Comparison of ENCODE assay signal across 1 cellular context in genomic region chr7:99438573-99439480, GRCh38.
TF ChIP-seq lines count a peak whose summit lies in the region.

CPSF4 (plus strand) TSS chr7:99438943; CDS start chr7:99439083, 140 bp downstream.
A gene with protein sequence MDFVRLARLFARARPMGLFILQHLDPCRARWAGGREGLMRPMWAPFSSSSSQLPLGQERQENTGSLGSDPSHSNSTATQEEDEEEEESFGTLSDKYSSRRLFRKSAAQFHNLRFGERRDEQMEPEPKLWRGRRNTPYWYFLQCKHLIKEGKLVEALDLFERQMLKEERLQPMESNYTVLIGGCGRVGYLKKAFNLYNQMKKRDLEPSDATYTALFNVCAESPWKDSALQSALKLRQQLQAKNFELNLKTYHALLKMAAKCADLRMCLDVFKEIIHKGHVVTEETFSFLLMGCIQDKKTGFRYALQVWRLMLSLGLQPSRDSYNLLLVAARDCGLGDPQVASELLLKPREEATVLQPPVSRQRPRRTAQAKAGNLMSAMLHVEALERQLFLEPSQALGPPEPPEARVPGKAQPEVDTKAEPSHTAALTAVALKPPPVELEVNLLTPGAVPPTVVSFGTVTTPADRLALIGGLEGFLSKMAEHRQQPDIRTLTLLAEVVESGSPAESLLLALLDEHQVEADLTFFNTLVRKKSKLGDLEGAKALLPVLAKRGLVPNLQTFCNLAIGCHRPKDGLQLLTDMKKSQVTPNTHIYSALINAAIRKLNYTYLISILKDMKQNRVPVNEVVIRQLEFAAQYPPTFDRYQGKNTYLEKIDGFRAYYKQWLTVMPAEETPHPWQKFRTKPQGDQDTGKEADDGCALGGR (minus strand): TSS chr7:99438798. CDS start chr7:99435242, 3,556 bp downstream.

TF ChIP-seq in K562, 482 proteins besides CTCF, POLR2A, EP300 and RAD21 (continued from another document and continues in another):
- TF ChIP-seq, protein P1, sequence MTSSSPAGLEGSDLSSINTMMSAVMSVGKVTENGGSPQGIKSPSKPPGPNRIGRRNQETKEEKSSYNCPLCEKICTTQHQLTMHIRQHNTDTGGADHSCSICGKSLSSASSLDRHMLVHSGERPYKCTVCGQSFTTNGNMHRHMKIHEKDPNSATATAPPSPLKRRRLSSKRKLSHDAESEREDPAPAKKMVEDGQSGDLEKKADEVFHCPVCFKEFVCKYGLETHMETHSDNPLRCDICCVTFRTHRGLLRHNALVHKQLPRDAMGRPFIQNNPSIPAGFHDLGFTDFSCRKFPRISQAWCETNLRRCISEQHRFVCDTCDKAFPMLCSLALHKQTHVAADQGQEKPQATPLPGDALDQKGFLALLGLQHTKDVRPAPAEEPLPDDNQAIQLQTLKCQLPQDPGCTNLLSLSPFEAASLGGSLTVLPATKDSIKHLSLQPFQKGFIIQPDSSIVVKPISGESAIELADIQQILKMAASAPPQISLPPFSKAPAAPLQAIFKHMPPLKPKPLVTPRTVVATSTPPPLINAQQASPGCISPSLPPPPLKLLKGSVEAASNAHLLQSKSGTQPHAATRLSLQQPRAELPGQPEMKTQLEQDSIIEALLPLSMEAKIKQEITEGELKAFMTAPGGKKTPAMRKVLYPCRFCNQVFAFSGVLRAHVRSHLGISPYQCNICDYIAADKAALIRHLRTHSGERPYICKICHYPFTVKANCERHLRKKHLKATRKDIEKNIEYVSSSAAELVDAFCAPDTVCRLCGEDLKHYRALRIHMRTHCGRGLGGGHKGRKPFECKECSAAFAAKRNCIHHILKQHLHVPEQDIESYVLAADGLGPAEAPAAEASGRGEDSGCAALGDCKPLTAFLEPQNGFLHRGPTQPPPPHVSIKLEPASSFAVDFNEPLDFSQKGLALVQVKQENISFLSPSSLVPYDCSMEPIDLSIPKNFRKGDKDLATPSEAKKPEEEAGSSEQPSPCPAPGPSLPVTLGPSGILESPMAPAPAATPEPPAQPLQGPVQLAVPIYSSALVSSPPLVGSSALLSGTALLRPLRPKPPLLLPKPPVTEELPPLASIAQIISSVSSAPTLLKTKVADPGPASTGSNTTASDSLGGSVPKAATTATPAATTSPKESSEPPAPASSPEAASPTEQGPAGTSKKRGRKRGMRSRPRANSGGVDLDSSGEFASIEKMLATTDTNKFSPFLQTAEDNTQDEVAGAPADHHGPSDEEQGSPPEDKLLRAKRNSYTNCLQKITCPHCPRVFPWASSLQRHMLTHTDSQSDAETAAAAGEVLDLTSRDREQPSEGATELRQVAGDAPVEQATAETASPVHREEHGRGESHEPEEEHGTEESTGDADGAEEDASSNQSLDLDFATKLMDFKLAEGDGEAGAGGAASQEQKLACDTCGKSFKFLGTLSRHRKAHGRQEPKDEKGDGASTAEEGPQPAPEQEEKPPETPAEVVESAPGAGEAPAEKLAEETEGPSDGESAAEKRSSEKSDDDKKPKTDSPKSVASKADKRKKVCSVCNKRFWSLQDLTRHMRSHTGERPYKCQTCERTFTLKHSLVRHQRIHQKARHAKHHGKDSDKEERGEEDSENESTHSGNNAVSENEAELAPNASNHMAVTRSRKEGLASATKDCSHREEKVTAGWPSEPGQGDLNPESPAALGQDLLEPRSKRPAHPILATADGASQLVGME (CRISPR knock-in tag; IDR thresholded peaks at IDR 0.05), result peak; percentile 80; the same call in 1 of the 2 replicates
- TF ChIP-seq C11orf30 (IDR thresholded peaks at IDR 0.05; ENCODE audit: low read depth) (peak; percentile 83), NCOA1 (IDR thresholded peaks at IDR 0.05; ENCODE audit: low read depth) (no peak), L3MBTL2 (IDR thresholded peaks at IDR 0.05) (peak; percentile 98), HDAC1 (IDR thresholded peaks at IDR 0.05) (peak in 1 of 2 experiments; percentile 78; a peak in 2 of 4 replicates), SIN3A (IDR thresholded peaks at IDR 0.05; ENCODE audit: borderline replicate concordance in 2 of 2, control insufficient read depth in 1 of 2, low read depth in 2 of 2, low read length in 2 of 2) (peak; percentile 85 to 93; a peak in 2 of 4 replicates), CBX2 (IDR thresholded peaks at IDR 0.05; ENCODE audit: insufficient read depth, low read length, poor library complexity, severe bottlenecking) (no peak), CCNT2 (IDR thresholded peaks at IDR 0.05; ENCODE audit: borderline replicate concordance, extremely low read depth, insufficient read length, low read depth, low read length) (peak; percentile 94), NCOR1 (IDR thresholded peaks at IDR 0.05) (0 out of 2 replicates have a peak, but pooled peaks have one; percentile 29), ZNF165 (CRISPR knock-in tag; IDR thresholded peaks at IDR 0.05; ENCODE audit: borderline replicate concordance) (no peak), FUS (optimal IDR thresholded peaks at IDR 0.05; ENCODE audit: low read depth, low read length) (peak; percentile 41), HNRNPLL (IDR thresholded peaks at IDR 0.05; ENCODE audit: low read depth, low read length, poor library complexity, severe bottlenecking) (peak; percentile 75), ZNF354B (CRISPR knock-in tag; IDR thresholded peaks at IDR 0.05) (no peak), ZSCAN29 (IDR thresholded peaks at IDR 0.05) (0 out of 2 replicates have a peak, but pooled peaks have one; percentile 14), SIN3B (IDR thresholded peaks at IDR 0.05; ENCODE audit: low read depth) (peak; percentile 78; the same call in 1 of the 2 replicates), HDAC2 (IDR thresholded peaks at IDR 0.05) (peak; percentile 47; the same call in 1 of the 2 replicates), ZNF384 (IDR thresholded peaks at IDR 0.05; ENCODE audit: low read depth, low read length) (0 out of 2 replicates have a peak, but pooled peaks have one; percentile 28), MAFK (IDR thresholded peaks at IDR 0.05; ENCODE audit: low read length) (no peak), BDP1 (IDR thresholded peaks at IDR 0.05; ENCODE audit: insufficient read depth, insufficient read length) (no peak), REST (CRISPR knock-in tag; IDR thresholded peaks at IDR 0.05; ENCODE audit: low read depth) (peak; percentile 65; the same call in 1 of the 2 replicates), ZNF347 (CRISPR knock-in tag; IDR thresholded peaks at IDR 0.05; ENCODE audit: low read depth) (no peak), ZZZ3 (IDR thresholded peaks at IDR 0.05) (no peak), SNRNP70 (optimal IDR thresholded peaks at IDR 0.05; ENCODE audit: low read depth, low read length) (no peak), ESRRA (IDR thresholded peaks at IDR 0.05; ENCODE audit: borderline replicate concordance, low read depth) (peak; percentile 51; the same call in 1 of the 2 replicates), ZBTB17 (CRISPR knock-in tag; IDR thresholded peaks at IDR 0.05) (peak; percentile 100), ZFX (CRISPR knock-in tag; IDR thresholded peaks at IDR 0.05) (peak; percentile 78), FOXM1 (IDR thresholded peaks at IDR 0.05; ENCODE audit: low read depth) (peak; percentile 74), FOXM1 (CRISPR knock-in tag; IDR thresholded peaks at IDR 0.05; ENCODE audit: low read depth) (no peak), POLR2B (IDR thresholded peaks at IDR 0.05; ENCODE audit: low read depth, partially characterized antibody) (peak; percentile 74), NFRKB (IDR thresholded peaks at IDR 0.05; ENCODE audit: low read depth) (no peak), ZNF764 (CRISPR knock-in tag; IDR thresholded peaks at IDR 0.05; ENCODE audit: low read depth) (0 out of 2 replicates have a peak, but pooled peaks have one; percentile 45), U2AF1 (optimal IDR thresholded peaks at IDR 0.05; ENCODE audit: low read depth, low read length) (peak; percentile 96), KDM4B (IDR thresholded peaks at IDR 0.05; ENCODE audit: borderline replicate concordance in 2 of 2, low read depth in 1 of 2) (0 out of 4 replicates have a peak, but pooled peaks of 1 of the 2 experiments have one; percentile 71), TOE1 (IDR thresholded peaks at IDR 0.05; ENCODE audit: borderline replicate concordance) (peak; percentile 95), TOE1 (CRISPR knock-in tag; IDR thresholded peaks at IDR 0.05; ENCODE audit: borderline replicate concordance, low read depth) (no peak), PHB2 (IDR thresholded peaks at IDR 0.05; ENCODE audit: low read depth) (no peak), CBX3 (IDR thresholded peaks at IDR 0.05; ENCODE audit: borderline replicate concordance in 1 of 2, low read length in 2 of 2) (peak in 1 of 2 experiments; percentile 65; a peak in 1 of 3 replicates), THRB (CRISPR knock-in tag; conservative IDR thresholded peaks at IDR 0.05) (0 out of 2 replicates have a peak, but pooled peaks have one; percentile 13), SRSF3 (IDR thresholded peaks at IDR 0.05; ENCODE audit: insufficient read depth, low read length) (no peak), SMARCC2 (IDR thresholded peaks at IDR 0.05; ENCODE audit: low read depth) (no peak), PCBP2 (IDR thresholded peaks at IDR 0.05; ENCODE audit: low read depth, low read length, poor library complexity, severe bottlenecking) (no peak), TRIM24 (IDR thresholded peaks at IDR 0.05) (peak in 1 of 2 experiments; percentile 25; a peak in 1 of 4 replicates), ZFP1 (CRISPR knock-in tag; IDR thresholded peaks at IDR 0.05) (peak; percentile 45; the same call in 1 of the 2 replicates), SMARCE1 (IDR thresholded peaks at IDR 0.05) (no peak), BRD4 (IDR thresholded peaks at IDR 0.05) (no peak), XRCC5 (IDR thresholded peaks at IDR 0.05; ENCODE audit: low read depth, low read length) (peak; percentile 100), GABPB2 (CRISPR knock-in tag; conservative IDR thresholded peaks at IDR 0.05) (no peak)
- TF ChIP-seq, protein P2, sequence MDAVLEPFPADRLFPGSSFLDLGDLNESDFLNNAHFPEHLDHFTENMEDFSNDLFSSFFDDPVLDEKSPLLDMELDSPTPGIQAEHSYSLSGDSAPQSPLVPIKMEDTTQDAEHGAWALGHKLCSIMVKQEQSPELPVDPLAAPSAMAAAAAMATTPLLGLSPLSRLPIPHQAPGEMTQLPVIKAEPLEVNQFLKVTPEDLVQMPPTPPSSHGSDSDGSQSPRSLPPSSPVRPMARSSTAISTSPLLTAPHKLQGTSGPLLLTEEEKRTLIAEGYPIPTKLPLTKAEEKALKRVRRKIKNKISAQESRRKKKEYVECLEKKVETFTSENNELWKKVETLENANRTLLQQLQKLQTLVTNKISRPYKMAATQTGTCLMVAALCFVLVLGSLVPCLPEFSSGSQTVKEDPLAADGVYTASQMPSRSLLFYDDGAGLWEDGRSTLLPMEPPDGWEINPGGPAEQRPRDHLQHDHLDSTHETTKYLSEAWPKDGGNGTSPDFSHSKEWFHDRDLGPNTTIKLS (IDR thresholded peaks at IDR 0.05; ENCODE audit: borderline replicate concordance, low read depth), result peak; percentile 63; the same call in 1 of the 2 replicates
- TF ChIP-seq, protein P3, sequence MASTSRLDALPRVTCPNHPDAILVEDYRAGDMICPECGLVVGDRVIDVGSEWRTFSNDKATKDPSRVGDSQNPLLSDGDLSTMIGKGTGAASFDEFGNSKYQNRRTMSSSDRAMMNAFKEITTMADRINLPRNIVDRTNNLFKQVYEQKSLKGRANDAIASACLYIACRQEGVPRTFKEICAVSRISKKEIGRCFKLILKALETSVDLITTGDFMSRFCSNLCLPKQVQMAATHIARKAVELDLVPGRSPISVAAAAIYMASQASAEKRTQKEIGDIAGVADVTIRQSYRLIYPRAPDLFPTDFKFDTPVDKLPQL (IDR thresholded peaks at IDR 0.05; ENCODE audit: extremely low read depth, insufficient read length), result no peak
